14 cellular contexts compared by ENCODE assay signal in the genomic region with DNA sequence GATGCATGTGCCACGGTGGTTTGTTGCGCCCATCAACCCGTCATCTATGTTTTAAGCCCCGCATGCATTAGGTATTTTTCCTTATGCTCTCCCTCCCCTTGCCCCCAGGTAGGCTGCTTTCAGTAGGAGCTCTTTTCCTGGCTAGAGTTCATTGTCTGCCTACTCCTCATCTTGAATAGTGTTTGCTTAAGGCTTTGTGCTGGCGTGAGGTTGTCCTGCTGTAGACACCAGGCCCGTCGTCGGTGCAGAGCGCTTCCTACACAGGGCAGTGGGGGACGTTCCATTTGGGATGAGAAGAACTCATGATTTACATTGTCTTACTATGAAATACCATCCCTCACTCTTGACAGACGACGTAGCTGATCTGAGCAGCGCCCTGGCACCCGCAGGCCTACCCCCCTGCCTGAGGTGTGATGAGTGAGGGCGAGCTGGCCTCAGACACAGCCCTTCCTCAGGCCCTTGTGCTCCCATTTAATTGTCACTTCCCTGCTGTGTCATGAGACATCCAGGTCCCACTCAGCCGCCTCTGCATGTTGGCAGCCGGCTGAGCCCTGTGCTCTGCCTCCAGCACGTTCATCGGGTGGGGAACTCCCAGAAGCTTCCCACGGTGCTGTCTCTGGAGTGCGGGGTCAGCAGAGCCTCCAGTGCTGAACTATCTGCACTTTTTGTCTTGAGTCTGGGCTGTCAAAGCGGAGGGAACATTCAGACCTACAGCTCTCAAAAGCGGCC.
DNase-seq lines count a peak whose midpoint lies in the region; ATAC-seq and TF ChIP-seq lines count a peak whose summit lies in the region.
"Had no signal": no experiment of that assay in that cellular context is flagged by ENCODE, and none has a peak within 500 bp of the region (broad histone marks: within the 10 kb centered on the region; RNA-seq: fewer than 3 reads in every experiment).

No MANE protein-coding gene starts in this region.

- no peak for TF ChIP-seq EP300 in esophagus muscularis mucosa (IDR thresholded peaks at IDR 0.05)

- no peak for ATAC-seq in HG02970 (IDR thresholded peaks at IDR 0.05; ENCODE audit: low FRiP score, unreplicated experiment)
- ATAC-seq: activated CD4-positive, CD25-positive, alpha-beta regulatory T cell treated with anti-CD3 and anti-CD28 coated beads, Interleukin-2, amount 50 U/mL, for 24 hours had no signal

- in situ Hi-C loops in GM13977 (cut with MboI; ENCODE audit: low pct_unique_long_range_greater_than_20kb, low sequenced_read_pairs, unreplicated experiment), result no loop called here

- H3K36me3 ChIP-seq in esophagus muscularis mucosa, result peaks cover 4 to 52% (median 23%) of the 10 kb centered on the region in 4 donors
- H3K36me3 ChIP-seq: uterus had no signal

- DNase-seq in DMS153 treated with DMSO at 0.1 percent for 48 hours (lab: John Stamatoyannopoulos, UW; ENCODE audit: unreplicated experiment) (peak; percentile 2), NCI-H345 treated with DMSO at 0.1 percent for 48 hours (lab: John Stamatoyannopoulos, UW; ENCODE audit: unreplicated experiment) (peak; percentile 90), esophagus muscularis mucosa (ENCODE audit: extremely low spot score) (no peak), occipital lobe (lab: John Stamatoyannopoulos, UW) (peak; percentile 18), GM13977 (ENCODE audit: low spot score) (no peak), cerebellar cortex (ENCODE audit: low spot score) (no peak), NCI-H146 treated with DMSO at 0.1 percent for 48 hours (lab: John Stamatoyannopoulos, UW; ENCODE audit: unreplicated experiment) (no peak)
- DNase-seq: activated gamma-delta T cell treated with Interleukin-2 at 50 U/mL for 16 hours, immature natural killer cell, NCI-H1930, SJCRH30 had no signal

- TF ChIP-seq CTCF in esophagus muscularis mucosa (IDR thresholded peaks at IDR 0.05) (no peak), GM13977 (IDR thresholded peaks at IDR 0.05; ENCODE audit: extremely low read depth, insufficient read depth, missing control alignments) (no peak)

- no peak for TF ChIP-seq POLR2A in esophagus muscularis mucosa (IDR thresholded peaks at IDR 0.05; ENCODE audit: low read depth)

- H3K4me3 ChIP-seq in esophagus muscularis mucosa, result no peak overlapping the region
- H3K4me3 ChIP-seq: SJCRH30, uterus had no signal

- peaks cover 21 to 34% (median 25%) of the 10 kb centered on the region in 4 donors for H3K4me1 ChIP-seq in esophagus muscularis mucosa
- H3K4me1 ChIP-seq: SJCRH30, uterus had no signal

- no peaks in the 10 kb centered on the region for H3K27me3 ChIP-seq in esophagus muscularis mucosa
- H3K27me3 ChIP-seq: SJCRH30, uterus had no signal

- intact Hi-C loops in esophagus muscularis mucosa (cut with DNase I), result no loop called here

- WGBS in esophagus muscularis mucosa, result 77% methylated on average over 10 of the region's 23 CpGs

- H3K27ac ChIP-seq in esophagus muscularis mucosa (replicated peaks in 1 of 4), result peak overlapping the region; percentile 23 to 64 (median 52)
- H3K27ac ChIP-seq: SJCRH30 had no signal

- H3K9me3 ChIP-seq in esophagus muscularis mucosa, result no peaks in the 10 kb centered on the region
- H3K9me3 ChIP-seq: SJCRH30, uterus had no signal

Comparison
In these comparisons a context has a peak if more than half of its experiments do, and no peak if none do; other contexts are left out.
1. DNase-seq: peak in DMS153 treated with DMSO at 0.1 percent for 48 hours (single experiment), NCI-H345 treated with DMSO at 0.1 percent for 48 hours (single experiment) and occipital lobe (single experiment); none in esophagus muscularis mucosa (single experiment), GM13977 (single experiment), cerebellar cortex (single experiment) and NCI-H146 treated with DMSO at 0.1 percent for 48 hours (single experiment).